In the genomic region with DNA sequence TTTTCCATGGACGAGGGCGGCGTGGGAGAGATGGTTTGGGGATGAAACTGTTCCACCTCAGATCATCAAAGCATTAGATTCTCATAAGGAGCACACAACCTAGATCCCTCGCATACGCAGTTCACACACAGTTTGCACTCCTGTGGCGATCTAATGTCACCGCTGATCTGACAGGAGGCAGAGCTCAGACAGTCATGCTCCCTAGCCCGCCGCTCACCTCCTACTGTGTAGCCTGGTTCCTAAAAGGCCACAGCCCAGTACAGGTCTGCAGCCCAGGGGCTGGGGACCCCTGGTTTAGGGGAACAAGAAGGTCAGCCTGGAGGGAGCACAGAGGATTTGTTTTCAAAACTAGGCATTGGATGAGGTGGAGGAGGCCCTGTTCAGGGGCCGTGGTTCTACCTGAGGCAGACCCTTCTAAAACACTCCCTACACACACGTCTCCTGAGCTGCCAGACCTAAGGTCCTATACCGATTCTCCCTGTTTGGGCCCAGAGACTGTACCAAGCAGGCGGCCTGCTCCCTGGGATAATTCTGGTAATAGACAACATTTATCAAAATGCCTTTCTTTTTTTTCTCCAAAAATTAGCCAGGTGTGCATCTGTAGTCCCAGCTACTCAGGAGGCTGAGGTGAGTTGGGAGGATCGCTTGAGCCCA, we compare ENCODE assay signal across 1 cellular context.
TF ChIP-seq lines count a peak whose summit lies in the region.

No MANE protein-coding gene starts in this region.

TF ChIP-seq in WTC11, 78 proteins besides CTCF, POLR2A, EP300 and RAD21 (continued from another document):
- TF ChIP-seq, protein P1, sequence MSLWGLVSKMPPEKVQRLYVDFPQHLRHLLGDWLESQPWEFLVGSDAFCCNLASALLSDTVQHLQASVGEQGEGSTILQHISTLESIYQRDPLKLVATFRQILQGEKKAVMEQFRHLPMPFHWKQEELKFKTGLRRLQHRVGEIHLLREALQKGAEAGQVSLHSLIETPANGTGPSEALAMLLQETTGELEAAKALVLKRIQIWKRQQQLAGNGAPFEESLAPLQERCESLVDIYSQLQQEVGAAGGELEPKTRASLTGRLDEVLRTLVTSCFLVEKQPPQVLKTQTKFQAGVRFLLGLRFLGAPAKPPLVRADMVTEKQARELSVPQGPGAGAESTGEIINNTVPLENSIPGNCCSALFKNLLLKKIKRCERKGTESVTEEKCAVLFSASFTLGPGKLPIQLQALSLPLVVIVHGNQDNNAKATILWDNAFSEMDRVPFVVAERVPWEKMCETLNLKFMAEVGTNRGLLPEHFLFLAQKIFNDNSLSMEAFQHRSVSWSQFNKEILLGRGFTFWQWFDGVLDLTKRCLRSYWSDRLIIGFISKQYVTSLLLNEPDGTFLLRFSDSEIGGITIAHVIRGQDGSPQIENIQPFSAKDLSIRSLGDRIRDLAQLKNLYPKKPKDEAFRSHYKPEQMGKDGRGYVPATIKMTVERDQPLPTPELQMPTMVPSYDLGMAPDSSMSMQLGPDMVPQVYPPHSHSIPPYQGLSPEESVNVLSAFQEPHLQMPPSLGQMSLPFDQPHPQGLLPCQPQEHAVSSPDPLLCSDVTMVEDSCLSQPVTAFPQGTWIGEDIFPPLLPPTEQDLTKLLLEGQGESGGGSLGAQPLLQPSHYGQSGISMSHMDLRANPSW (CRISPR knock-in tag; conservative IDR thresholded peaks at IDR 0.05; ENCODE audit: low read depth): no peak
- no peak for TF ChIP-seq CBFB (CRISPR knock-in tag; IDR thresholded peaks at IDR 0.05; ENCODE audit: low read depth)
- TF ChIP-seq, protein P2, sequence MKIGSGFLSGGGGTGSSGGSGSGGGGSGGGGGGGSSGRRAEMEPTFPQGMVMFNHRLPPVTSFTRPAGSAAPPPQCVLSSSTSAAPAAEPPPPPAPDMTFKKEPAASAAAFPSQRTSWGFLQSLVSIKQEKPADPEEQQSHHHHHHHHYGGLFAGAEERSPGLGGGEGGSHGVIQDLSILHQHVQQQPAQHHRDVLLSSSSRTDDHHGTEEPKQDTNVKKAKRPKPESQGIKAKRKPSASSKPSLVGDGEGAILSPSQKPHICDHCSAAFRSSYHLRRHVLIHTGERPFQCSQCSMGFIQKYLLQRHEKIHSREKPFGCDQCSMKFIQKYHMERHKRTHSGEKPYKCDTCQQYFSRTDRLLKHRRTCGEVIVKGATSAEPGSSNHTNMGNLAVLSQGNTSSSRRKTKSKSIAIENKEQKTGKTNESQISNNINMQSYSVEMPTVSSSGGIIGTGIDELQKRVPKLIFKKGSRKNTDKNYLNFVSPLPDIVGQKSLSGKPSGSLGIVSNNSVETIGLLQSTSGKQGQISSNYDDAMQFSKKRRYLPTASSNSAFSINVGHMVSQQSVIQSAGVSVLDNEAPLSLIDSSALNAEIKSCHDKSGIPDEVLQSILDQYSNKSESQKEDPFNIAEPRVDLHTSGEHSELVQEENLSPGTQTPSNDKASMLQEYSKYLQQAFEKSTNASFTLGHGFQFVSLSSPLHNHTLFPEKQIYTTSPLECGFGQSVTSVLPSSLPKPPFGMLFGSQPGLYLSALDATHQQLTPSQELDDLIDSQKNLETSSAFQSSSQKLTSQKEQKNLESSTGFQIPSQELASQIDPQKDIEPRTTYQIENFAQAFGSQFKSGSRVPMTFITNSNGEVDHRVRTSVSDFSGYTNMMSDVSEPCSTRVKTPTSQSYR (CRISPR knock-in tag; IDR thresholded peaks at IDR 0.05): no peak
- TF ChIP-seq ZNF423 (CRISPR knock-in tag; IDR thresholded peaks at IDR 0.05): no peak
- TF ChIP-seq IRF2 (CRISPR knock-in tag; IDR thresholded peaks at IDR 0.05; ENCODE audit: borderline replicate concordance, low read depth): no peak
- no peak for TF ChIP-seq NFE2L1 (CRISPR knock-in tag; IDR thresholded peaks at IDR 0.05)
- TF ChIP-seq, protein P3, sequence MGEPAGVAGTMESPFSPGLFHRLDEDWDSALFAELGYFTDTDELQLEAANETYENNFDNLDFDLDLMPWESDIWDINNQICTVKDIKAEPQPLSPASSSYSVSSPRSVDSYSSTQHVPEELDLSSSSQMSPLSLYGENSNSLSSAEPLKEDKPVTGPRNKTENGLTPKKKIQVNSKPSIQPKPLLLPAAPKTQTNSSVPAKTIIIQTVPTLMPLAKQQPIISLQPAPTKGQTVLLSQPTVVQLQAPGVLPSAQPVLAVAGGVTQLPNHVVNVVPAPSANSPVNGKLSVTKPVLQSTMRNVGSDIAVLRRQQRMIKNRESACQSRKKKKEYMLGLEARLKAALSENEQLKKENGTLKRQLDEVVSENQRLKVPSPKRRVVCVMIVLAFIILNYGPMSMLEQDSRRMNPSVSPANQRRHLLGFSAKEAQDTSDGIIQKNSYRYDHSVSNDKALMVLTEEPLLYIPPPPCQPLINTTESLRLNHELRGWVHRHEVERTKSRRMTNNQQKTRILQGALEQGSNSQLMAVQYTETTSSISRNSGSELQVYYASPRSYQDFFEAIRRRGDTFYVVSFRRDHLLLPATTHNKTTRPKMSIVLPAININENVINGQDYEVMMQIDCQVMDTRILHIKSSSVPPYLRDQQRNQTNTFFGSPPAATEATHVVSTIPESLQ (CRISPR knock-in tag; IDR thresholded peaks at IDR 0.05): no peak
- TF ChIP-seq, protein P4, sequence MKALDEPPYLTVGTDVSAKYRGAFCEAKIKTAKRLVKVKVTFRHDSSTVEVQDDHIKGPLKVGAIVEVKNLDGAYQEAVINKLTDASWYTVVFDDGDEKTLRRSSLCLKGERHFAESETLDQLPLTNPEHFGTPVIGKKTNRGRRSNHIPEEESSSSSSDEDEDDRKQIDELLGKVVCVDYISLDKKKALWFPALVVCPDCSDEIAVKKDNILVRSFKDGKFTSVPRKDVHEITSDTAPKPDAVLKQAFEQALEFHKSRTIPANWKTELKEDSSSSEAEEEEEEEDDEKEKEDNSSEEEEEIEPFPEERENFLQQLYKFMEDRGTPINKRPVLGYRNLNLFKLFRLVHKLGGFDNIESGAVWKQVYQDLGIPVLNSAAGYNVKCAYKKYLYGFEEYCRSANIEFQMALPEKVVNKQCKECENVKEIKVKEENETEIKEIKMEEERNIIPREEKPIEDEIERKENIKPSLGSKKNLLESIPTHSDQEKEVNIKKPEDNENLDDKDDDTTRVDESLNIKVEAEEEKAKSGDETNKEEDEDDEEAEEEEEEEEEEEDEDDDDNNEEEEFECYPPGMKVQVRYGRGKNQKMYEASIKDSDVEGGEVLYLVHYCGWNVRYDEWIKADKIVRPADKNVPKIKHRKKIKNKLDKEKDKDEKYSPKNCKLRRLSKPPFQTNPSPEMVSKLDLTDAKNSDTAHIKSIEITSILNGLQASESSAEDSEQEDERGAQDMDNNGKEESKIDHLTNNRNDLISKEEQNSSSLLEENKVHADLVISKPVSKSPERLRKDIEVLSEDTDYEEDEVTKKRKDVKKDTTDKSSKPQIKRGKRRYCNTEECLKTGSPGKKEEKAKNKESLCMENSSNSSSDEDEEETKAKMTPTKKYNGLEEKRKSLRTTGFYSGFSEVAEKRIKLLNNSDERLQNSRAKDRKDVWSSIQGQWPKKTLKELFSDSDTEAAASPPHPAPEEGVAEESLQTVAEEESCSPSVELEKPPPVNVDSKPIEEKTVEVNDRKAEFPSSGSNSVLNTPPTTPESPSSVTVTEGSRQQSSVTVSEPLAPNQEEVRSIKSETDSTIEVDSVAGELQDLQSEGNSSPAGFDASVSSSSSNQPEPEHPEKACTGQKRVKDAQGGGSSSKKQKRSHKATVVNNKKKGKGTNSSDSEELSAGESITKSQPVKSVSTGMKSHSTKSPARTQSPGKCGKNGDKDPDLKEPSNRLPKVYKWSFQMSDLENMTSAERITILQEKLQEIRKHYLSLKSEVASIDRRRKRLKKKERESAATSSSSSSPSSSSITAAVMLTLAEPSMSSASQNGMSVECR (CRISPR knock-in tag; IDR thresholded peaks at IDR 0.05; ENCODE audit: borderline replicate concordance): no peak
- TF ChIP-seq, protein P5, sequence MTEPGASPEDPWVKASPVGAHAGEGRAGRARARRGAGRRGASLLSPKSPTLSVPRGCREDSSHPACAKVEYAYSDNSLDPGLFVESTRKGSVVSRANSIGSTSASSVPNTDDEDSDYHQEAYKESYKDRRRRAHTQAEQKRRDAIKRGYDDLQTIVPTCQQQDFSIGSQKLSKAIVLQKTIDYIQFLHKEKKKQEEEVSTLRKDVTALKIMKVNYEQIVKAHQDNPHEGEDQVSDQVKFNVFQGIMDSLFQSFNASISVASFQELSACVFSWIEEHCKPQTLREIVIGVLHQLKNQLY (CRISPR knock-in tag; IDR thresholded peaks at IDR 0.05): no peak
- TF ChIP-seq, protein P6, sequence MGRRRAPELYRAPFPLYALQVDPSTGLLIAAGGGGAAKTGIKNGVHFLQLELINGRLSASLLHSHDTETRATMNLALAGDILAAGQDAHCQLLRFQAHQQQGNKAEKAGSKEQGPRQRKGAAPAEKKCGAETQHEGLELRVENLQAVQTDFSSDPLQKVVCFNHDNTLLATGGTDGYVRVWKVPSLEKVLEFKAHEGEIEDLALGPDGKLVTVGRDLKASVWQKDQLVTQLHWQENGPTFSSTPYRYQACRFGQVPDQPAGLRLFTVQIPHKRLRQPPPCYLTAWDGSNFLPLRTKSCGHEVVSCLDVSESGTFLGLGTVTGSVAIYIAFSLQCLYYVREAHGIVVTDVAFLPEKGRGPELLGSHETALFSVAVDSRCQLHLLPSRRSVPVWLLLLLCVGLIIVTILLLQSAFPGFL (CRISPR knock-in tag; IDR thresholded peaks at IDR 0.05; ENCODE audit: borderline replicate concordance): no peak
